ENCODE assay signal across 1 cellular context in the genomic region with DNA sequence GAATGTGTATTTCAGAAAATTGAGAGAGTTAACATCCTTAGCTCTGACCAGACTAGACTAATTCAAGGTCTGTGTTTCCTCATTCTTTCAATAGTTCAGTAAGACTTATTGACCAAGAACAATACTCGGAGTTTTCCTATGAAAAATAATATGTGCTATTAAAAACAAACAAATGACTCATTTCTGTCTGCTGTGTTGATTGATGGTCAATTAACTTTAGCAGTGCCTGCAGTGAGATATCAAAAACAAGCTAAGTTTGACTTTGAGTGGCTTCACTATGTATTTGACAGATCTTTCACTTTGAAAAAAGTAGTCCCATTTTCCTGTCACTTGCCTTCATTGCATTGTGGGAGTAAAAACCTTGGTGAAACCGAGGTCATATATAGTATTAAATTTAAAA.
TF ChIP-seq lines count a peak whose summit lies in the region.

No MANE protein-coding gene starts in this region.

TF ChIP-seq in SK-N-SH treated with all-trans-retinoic acid at 6 μM for 48 hours, 23 proteins besides CTCF, POLR2A, EP300 and RAD21 (continued from another document):
- TF ChIP-seq, protein P1, sequence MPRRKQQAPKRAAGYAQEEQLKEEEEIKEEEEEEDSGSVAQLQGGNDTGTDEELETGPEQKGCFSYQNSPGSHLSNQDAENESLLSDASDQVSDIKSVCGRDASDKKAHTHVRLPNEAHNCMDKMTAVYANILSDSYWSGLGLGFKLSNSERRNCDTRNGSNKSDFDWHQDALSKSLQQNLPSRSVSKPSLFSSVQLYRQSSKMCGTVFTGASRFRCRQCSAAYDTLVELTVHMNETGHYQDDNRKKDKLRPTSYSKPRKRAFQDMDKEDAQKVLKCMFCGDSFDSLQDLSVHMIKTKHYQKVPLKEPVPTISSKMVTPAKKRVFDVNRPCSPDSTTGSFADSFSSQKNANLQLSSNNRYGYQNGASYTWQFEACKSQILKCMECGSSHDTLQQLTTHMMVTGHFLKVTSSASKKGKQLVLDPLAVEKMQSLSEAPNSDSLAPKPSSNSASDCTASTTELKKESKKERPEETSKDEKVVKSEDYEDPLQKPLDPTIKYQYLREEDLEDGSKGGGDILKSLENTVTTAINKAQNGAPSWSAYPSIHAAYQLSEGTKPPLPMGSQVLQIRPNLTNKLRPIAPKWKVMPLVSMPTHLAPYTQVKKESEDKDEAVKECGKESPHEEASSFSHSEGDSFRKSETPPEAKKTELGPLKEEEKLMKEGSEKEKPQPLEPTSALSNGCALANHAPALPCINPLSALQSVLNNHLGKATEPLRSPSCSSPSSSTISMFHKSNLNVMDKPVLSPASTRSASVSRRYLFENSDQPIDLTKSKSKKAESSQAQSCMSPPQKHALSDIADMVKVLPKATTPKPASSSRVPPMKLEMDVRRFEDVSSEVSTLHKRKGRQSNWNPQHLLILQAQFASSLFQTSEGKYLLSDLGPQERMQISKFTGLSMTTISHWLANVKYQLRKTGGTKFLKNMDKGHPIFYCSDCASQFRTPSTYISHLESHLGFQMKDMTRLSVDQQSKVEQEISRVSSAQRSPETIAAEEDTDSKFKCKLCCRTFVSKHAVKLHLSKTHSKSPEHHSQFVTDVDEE (CRISPR knock-in tag; IDR thresholded peaks at IDR 0.05), result no peak
- TF ChIP-seq CSDC2 (CRISPR knock-in tag; IDR thresholded peaks at IDR 0.05), result no peak
